In genomic region chr2:15531095-15531854, GRCh38 we compare ENCODE assay signal across 1 cellular context.
TF ChIP-seq lines count a peak whose summit lies in the region.

No MANE protein-coding gene starts in this region.

TF ChIP-seq in K562, 482 proteins besides CTCF, POLR2A, EP300 and RAD21 (continued from another document):
- TF ChIP-seq ZNF609 (CRISPR knock-in tag; IDR thresholded peaks at IDR 0.05; ENCODE audit: borderline replicate concordance) = no peak
- no peak for TF ChIP-seq MCM5 (IDR thresholded peaks at IDR 0.05; ENCODE audit: low read depth)
- TF ChIP-seq SMARCA4 (IDR thresholded peaks at IDR 0.05) = 0 out of 2 replicates have a peak, but pooled peaks have one; percentile 14
- peak; percentile 25; the same call in 1 of the 2 replicates for TF ChIP-seq MAFK (IDR thresholded peaks at IDR 0.05; ENCODE audit: low read length)
- TF ChIP-seq, protein P1, sequence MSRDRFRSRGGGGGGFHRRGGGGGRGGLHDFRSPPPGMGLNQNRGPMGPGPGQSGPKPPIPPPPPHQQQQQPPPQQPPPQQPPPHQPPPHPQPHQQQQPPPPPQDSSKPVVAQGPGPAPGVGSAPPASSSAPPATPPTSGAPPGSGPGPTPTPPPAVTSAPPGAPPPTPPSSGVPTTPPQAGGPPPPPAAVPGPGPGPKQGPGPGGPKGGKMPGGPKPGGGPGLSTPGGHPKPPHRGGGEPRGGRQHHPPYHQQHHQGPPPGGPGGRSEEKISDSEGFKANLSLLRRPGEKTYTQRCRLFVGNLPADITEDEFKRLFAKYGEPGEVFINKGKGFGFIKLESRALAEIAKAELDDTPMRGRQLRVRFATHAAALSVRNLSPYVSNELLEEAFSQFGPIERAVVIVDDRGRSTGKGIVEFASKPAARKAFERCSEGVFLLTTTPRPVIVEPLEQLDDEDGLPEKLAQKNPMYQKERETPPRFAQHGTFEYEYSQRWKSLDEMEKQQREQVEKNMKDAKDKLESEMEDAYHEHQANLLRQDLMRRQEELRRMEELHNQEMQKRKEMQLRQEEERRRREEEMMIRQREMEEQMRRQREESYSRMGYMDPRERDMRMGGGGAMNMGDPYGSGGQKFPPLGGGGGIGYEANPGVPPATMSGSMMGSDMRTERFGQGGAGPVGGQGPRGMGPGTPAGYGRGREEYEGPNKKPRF (IDR thresholded peaks at IDR 0.05; ENCODE audit: low read depth, low read length) = no peak
- no peak for TF ChIP-seq TEAD1 (CRISPR knock-in tag; IDR thresholded peaks at IDR 0.05)
- no peak for TF ChIP-seq ARID4B (CRISPR knock-in tag; IDR thresholded peaks at IDR 0.05)
- TF ChIP-seq GABPA (tag; conservative IDR thresholded peaks at IDR 0.05; ENCODE audit: low read depth) = no peak
- no peak for TF ChIP-seq LEF1 (IDR thresholded peaks at IDR 0.05)
- no peak for TF ChIP-seq ZNF431 (CRISPR knock-in tag; IDR thresholded peaks at IDR 0.05)
- no peak for TF ChIP-seq ETV6 (IDR thresholded peaks at IDR 0.05; ENCODE audit: borderline replicate concordance in 1 of 2, low read depth in 2 of 2, low read length in 1 of 2)
- TF ChIP-seq ETV6 (CRISPR knock-in tag; IDR thresholded peaks at IDR 0.05; ENCODE audit: borderline replicate concordance) = no peak
- TF ChIP-seq BACH1 (tag; IDR thresholded peaks at IDR 0.05) = no peak
- TF ChIP-seq, protein P2, sequence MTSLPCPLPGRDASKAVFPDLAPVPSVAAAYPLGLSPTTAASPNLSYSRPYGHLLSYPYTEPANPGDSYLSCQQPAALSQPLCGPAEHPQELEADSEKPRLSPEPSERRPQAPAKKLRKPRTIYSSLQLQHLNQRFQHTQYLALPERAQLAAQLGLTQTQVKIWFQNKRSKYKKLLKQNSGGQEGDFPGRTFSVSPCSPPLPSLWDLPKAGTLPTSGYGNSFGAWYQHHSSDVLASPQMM (CRISPR knock-in tag; IDR thresholded peaks at IDR 0.05) = no peak
- TF ChIP-seq XRCC5 (IDR thresholded peaks at IDR 0.05; ENCODE audit: low read depth, low read length) = no peak
- no peak for TF ChIP-seq CREM (IDR thresholded peaks at IDR 0.05; ENCODE audit: low read depth)
- TF ChIP-seq ZNF764 (CRISPR knock-in tag; IDR thresholded peaks at IDR 0.05; ENCODE audit: low read depth) = no peak
- TF ChIP-seq DPF2 (IDR thresholded peaks at IDR 0.05) = peak; percentile 44; the same call in 1 of the 2 replicates
- TF ChIP-seq, protein P3, sequence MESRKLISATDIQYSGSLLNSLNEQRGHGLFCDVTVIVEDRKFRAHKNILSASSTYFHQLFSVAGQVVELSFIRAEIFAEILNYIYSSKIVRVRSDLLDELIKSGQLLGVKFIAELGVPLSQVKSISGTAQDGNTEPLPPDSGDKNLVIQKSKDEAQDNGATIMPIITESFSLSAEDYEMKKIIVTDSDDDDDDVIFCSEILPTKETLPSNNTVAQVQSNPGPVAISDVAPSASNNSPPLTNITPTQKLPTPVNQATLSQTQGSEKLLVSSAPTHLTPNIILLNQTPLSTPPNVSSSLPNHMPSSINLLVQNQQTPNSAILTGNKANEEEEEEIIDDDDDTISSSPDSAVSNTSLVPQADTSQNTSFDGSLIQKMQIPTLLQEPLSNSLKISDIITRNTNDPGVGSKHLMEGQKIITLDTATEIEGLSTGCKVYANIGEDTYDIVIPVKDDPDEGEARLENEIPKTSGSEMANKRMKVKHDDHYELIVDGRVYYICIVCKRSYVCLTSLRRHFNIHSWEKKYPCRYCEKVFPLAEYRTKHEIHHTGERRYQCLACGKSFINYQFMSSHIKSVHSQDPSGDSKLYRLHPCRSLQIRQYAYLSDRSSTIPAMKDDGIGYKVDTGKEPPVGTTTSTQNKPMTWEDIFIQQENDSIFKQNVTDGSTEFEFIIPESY (CRISPR knock-in tag; IDR thresholded peaks at IDR 0.05) = no peak
- TF ChIP-seq, protein P4, sequence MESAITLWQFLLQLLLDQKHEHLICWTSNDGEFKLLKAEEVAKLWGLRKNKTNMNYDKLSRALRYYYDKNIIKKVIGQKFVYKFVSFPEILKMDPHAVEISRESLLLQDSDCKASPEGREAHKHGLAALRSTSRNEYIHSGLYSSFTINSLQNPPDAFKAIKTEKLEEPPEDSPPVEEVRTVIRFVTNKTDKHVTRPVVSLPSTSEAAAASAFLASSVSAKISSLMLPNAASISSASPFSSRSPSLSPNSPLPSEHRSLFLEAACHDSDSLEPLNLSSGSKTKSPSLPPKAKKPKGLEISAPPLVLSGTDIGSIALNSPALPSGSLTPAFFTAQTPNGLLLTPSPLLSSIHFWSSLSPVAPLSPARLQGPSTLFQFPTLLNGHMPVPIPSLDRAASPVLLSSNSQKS (CRISPR knock-in tag; IDR thresholded peaks at IDR 0.05) = no peak
- TF ChIP-seq JUND (IDR thresholded peaks at IDR 0.05; ENCODE audit: borderline replicate concordance, low read depth, low read length) = peak; percentile 33; the same call in 1 of the 2 replicates
- TF ChIP-seq JUND (tag; IDR thresholded peaks at IDR 0.05; ENCODE audit: borderline replicate concordance, low read depth, low read length) = peak; percentile 44; the same call in 1 of the 3 replicates
TF ChIP-seq in K562: peak in this region for 17.
